8 cellular contexts compared by ENCODE assay signal in genomic region chr2:74146929-74147728, GRCh38. TPM values are rescaled to one million over a fixed set of nuclear protein-coding genes. Genes with fewer than 3 reads are reported as not detected.
A peak's percentile ranks its signal among the peaks of the same experiment; 100 is the strongest.
DNase-seq lines count a peak whose midpoint lies in the region; ATAC-seq and TF ChIP-seq lines count a peak whose summit lies in the region.

No MANE protein-coding gene starts in this region.

- intact Hi-C loops in activated CD4-positive, alpha-beta T cell treated with anti-CD3 and anti-CD28 coated beads, Interleukin-2, amount 10 ng/mL, durations not matched to agents 24 days and 14 days (cut with micrococcal nuclease), result loop anchor here (1.0 to 10.0 kb wide), 6 partner anchors 26 to 412 kb away; partner anchors contain the start of genes C2orf81, MOB1A, MTHFD2 and TPRKB
- intact Hi-C loops in esophagus squamous epithelium (cut with DNase I), result loop anchor here (10.0 kb wide), 1 partner anchor 322 kb away; the partner anchor contains the start of gene STAMBP

- no peaks in the 10 kb centered on the region for H3K27me3 ChIP-seq in esophagus squamous epithelium

- H3K4me1 ChIP-seq in esophagus squamous epithelium, result peaks cover 9 to 32% (median 18%) of the 10 kb centered on the region in 3 donors

- H3K36me3 ChIP-seq in esophagus squamous epithelium, result peaks cover 0 to 51% (median 0%) of the 10 kb centered on the region in 3 donors

- peak; percentile 68 for DNase-seq in activated CD4-positive, alpha-beta T cell treated with anti-CD3 and anti-CD28 coated beads for 48 hours
- no peak for DNase-seq in activated CD4-positive, alpha-beta T cell treated with anti-CD3 and anti-CD28 coated beads, Interleukin-2, amount 10 ng/mL, durations not matched to agents 24 days and 14 days
- peak; percentile 21 for DNase-seq in RPMI7951 (ENCODE audit: low read depth)
- no peak for DNase-seq in esophagus squamous epithelium (lab: John Stamatoyannopoulos, UW)
- DNase-seq in omental fat pad (ENCODE audit: low spot score), result no peak
- no peak for DNase-seq in NCI-H2196 treated with DMSO at 0.1 percent for 48 hours (lab: John Stamatoyannopoulos, UW; ENCODE audit: unreplicated experiment)
- DNase-seq in mucosa of gallbladder (ENCODE audit: low spot score), result no peak

- peak overlapping the region; percentile 66 to 98 (median 76) for H3K4me3 ChIP-seq in esophagus squamous epithelium

- ATAC-seq in HG02885 (IDR thresholded peaks at IDR 0.05; ENCODE audit: poor library complexity, unreplicated experiment) (peak; percentile 22), omental fat pad (ENCODE audit: low FRiP score) (peak; percentile 73)

- no peak overlapping the region for H3K27ac Mint-ChIP-seq in activated CD4-positive, alpha-beta T cell treated with anti-CD3 and anti-CD28 coated beads, Interleukin-2, amount 10 ng/mL, durations not matched to agents 24 days and 14 days

- peak overlapping the region; percentile 73 to 82 (median 76) for H3K27ac ChIP-seq in esophagus squamous epithelium

- WGBS in esophagus squamous epithelium, 2 donors, result 4 to 7% methylated on average over 27 to 28 of the region's 29 CpGs

- no peaks in the 10 kb centered on the region for H3K9me3 Mint-ChIP-seq in activated CD4-positive, alpha-beta T cell treated with anti-CD3 and anti-CD28 coated beads, Interleukin-2, amount 10 ng/mL, durations not matched to agents 24 days and 14 days

- peaks cover 28% of the 10 kb centered on the region for H3K36me3 Mint-ChIP-seq in activated CD4-positive, alpha-beta T cell treated with anti-CD3 and anti-CD28 coated beads, Interleukin-2, amount 10 ng/mL, durations not matched to agents 24 days and 14 days (ENCODE audit: low read depth)

- no peak for TF ChIP-seq POLR2A in esophagus squamous epithelium (IDR thresholded peaks at IDR 0.05)

- TF ChIP-seq CTCF in esophagus squamous epithelium (IDR thresholded peaks at IDR 0.05), result no peak
- TF ChIP-seq CTCF in omental fat pad (IDR thresholded peaks at IDR 0.05), result no peak

- H3K4me1 Mint-ChIP-seq in activated CD4-positive, alpha-beta T cell treated with anti-CD3 and anti-CD28 coated beads, Interleukin-2, amount 10 ng/mL, durations not matched to agents 24 days and 14 days, result peaks cover 7% of the 10 kb centered on the region

- no peaks in the 10 kb centered on the region for H3K27me3 Mint-ChIP-seq in activated CD4-positive, alpha-beta T cell treated with anti-CD3 and anti-CD28 coated beads, Interleukin-2, amount 10 ng/mL, durations not matched to agents 24 days and 14 days

- no peaks in the 10 kb centered on the region for H3K9me3 ChIP-seq in esophagus squamous epithelium

- H3K4me3 Mint-ChIP-seq in activated CD4-positive, alpha-beta T cell treated with anti-CD3 and anti-CD28 coated beads, Interleukin-2, amount 10 ng/mL, durations not matched to agents 24 days and 14 days, result no peak overlapping the region

RNA-seq across cellular contexts. Expression of gene BOLA3, which starts 0.6 kb away (rescaled TPM):
- 100 and 103 TPM in 2 replicates for total RNA-seq in activated CD4-positive, alpha-beta T cell treated with anti-CD3 and anti-CD28 coated beads, Interleukin-2, amount 10 ng/mL, durations not matched to agents 24 days and 14 days
- 195 and 214 TPM in 2 replicates for total RNA-seq in RPMI7951 (2014; rRNA removed; shearing (Covaris generic))
- total RNA-seq in esophagus squamous epithelium, result 10 to 100 TPM; 27.1 to 69.3 (median 40.8) TPM
- 10 to 100 TPM; 27.6 to 54.3 (median 39.6) TPM for total RNA-seq in omental fat pad
- 25.2 TPM for total RNA-seq in mucosa of gallbladder

RNA-seq across cellular contexts. Expression of gene MOB1A, which starts 31.6 kb away (rescaled TPM):
- 203 and 204 TPM in 2 replicates for total RNA-seq in activated CD4-positive, alpha-beta T cell treated with anti-CD3 and anti-CD28 coated beads, Interleukin-2, amount 10 ng/mL, durations not matched to agents 24 days and 14 days
- 174 and 192 TPM in 2 replicates for total RNA-seq in RPMI7951 (2014; rRNA removed; shearing (Covaris generic))
- total RNA-seq in esophagus squamous epithelium (100 to 1,000 TPM in 3 of 4 donors, 10 to 100 TPM in 1; 87.9 to 125 (median 102) TPM), omental fat pad (100 to 1,000 TPM in 1 of 4 donors, 10 to 100 TPM in 3; 84.9 to 109 (median 93.2) TPM), mucosa of gallbladder (119 TPM)

RNA-seq across cellular contexts. Expression of gene MTHFD2, which starts 51.3 kb away (rescaled TPM):
- 418 and 439 TPM in 2 replicates for total RNA-seq in activated CD4-positive, alpha-beta T cell treated with anti-CD3 and anti-CD28 coated beads, Interleukin-2, amount 10 ng/mL, durations not matched to agents 24 days and 14 days
- total RNA-seq in RPMI7951 (2014; rRNA removed; shearing (Covaris generic)), result 92.6 and 113 TPM in 2 replicates
- total RNA-seq in esophagus squamous epithelium, result 10 to 100 TPM; 19.1 to 55.4 (median 39.0) TPM
- total RNA-seq in omental fat pad, result 100 to 1,000 TPM in 1 of 4 donors, 10 to 100 TPM in 3; 34.8 to 111 (median 46.5) TPM
- total RNA-seq in mucosa of gallbladder, result 26.2 TPM

Comparison
In these comparisons a context has a peak if more than half of its experiments do, and no peak if none do; other contexts are left out.
1. DNase-seq: peak in activated CD4-positive, alpha-beta T cell treated with anti-CD3 and anti-CD28 coated beads for 48 hours (single experiment) and RPMI7951 (single experiment); none in activated CD4-positive, alpha-beta T cell treated with anti-CD3 and anti-CD28 coated beads, Interleukin-2, amount 10 ng/mL, durations not matched to agents 24 days and 14 days (single experiment), esophagus squamous epithelium (single experiment), omental fat pad (single experiment), NCI-H2196 treated with DMSO at 0.1 percent for 48 hours (single experiment) and mucosa of gallbladder (single experiment).